ENCODE assay signal across 15 cellular contexts in the genomic region with DNA sequence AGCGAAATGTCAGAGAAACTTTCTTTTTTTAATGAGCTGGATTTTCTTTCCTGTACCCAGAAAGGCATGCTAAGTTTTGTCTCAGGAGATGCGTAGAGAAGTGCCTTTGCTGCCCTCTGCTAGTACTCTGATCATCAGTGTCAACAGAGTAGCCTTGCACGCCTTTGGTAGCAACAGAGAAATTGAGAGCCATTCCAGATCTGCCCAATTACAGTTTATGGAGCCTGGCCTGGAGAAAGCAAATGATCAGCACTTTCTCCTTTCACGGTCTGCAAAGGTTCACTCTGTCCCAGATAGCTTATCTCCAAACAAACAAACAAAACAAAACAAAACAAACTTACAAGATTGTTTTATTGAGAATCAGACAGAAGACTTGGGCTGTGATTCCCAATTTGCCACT.
DNase-seq lines count a peak whose midpoint lies in the region; ATAC-seq, FAIRE-seq and TF ChIP-seq lines count a peak whose summit lies in the region.
"Had no signal": no experiment of that assay in that cellular context is flagged by ENCODE, and none has a peak within 500 bp of the region (broad histone marks: within the 10 kb centered on the region; RNA-seq: fewer than 3 reads in every experiment).

No MANE protein-coding gene starts in this region.

- H3K27ac ChIP-seq in H1 (ENCODE audit: low read depth, low read length) = no peak overlapping the region
- H3K27ac ChIP-seq in mesenchymal stem cell (ENCODE audit: low read length, poor library complexity, severe bottlenecking) = no peak overlapping the region
- H3K27ac ChIP-seq in parathyroid adenoma = no peak overlapping the region
- H3K27ac ChIP-seq: BLaER1 had no signal

- no TSS peak for BruUV-seq in MCF 10A (replicated peaks; lab: Mats Ljungman, UMichigan)

- no peak for TF ChIP-seq POLR2A in H1 (IDR thresholded peaks at IDR 0.05; ENCODE audit: control extremely low read depth in 1 of 2, low read depth in 2 of 2, low read length in 2 of 2)

- POLR2A ChIA-PET in H1 (lab: Charles Lee; ENCODE audit: partially characterized antibody) (interaction anchor here (0.5 kb wide), 1 partner anchor 555 kb away, joined by 3 read pairs; no protein-coding TSS in a partner anchor), MCF 10A (lab: Yijun Ruan, JAX) (no interaction called here)

- ATAC-seq in GM19395 (IDR thresholded peaks at IDR 0.05; ENCODE audit: unreplicated experiment) = no peak
- ATAC-seq: HepG2 had no signal

- TF ChIP-seq RAD21 in H1 (IDR thresholded peaks at IDR 0.05 in 1 of 2, conservative IDR thresholded peaks at IDR 0.05 in 1 of 2; ENCODE audit: low read depth in 2 of 2, low read length in 2 of 2) = no peak

- CTCF ChIA-PET in H1 (lab: Charles Lee; ENCODE audit: partially characterized antibody) (no interaction called here), MCF 10A (lab: Yijun Ruan, JAX) (no interaction called here)

- H2BK5ac ChIP-seq in H1 (ENCODE audit: low read depth, low read length) (no peak overlapping the region), mesenchymal stem cell (ENCODE audit: low read depth, low read length, poor library complexity, severe bottlenecking) (no peak overlapping the region)

- no peak overlapping the region for H4K5ac ChIP-seq in H1 (ENCODE audit: insufficient read length, low read depth, low read length)

- H2BK20ac ChIP-seq in H1 (ENCODE audit: low read length) = no peak overlapping the region

- no peak overlapping the region for H3K4ac ChIP-seq in H1 (replicated peaks; ENCODE audit: insufficient read length, low read depth, low read length)
- H3K4ac ChIP-seq in mesenchymal stem cell (ENCODE audit: low read depth in 1 of 2, low read length in 2 of 2) = no peak overlapping the region

- no peaks in the 10 kb centered on the region for H3K36me3 Mint-ChIP-seq in MCF 10A (ENCODE audit: insufficient read depth, unreplicated experiment)
- H3K36me3 Mint-ChIP-seq: CD4-positive, CD25-positive, alpha-beta regulatory T cell had no signal

- DNase-seq in ELF-1 (ENCODE audit: low read depth, low spot score) (peak; percentile 9), H1 (ENCODE audit: low read depth in 1 of 2, low spot score in 2 of 2) (no peak), mesenchymal stem cell (no peak), MCF 10A (ENCODE audit: unreplicated experiment) (no peak), NCI-H1092 (lab: John Stamatoyannopoulos, UW) (no peak)
- DNase-seq: 8988T; AML-193; CD4-positive, CD25-positive, alpha-beta regulatory T cell; DMS53; HCEC 1CT had no signal

- H3K4me1 ChIP-seq in H1 (replicated peaks in 1 of 4; ENCODE audit: control insufficient read depth in 3 of 4, insufficient read depth in 4 of 4, low read length in 3 of 4) = peaks cover 0 to 3% (median 0%) of the 10 kb centered on the region in 4 experiments; a peak in 1 of 7 replicates
- H3K4me1 ChIP-seq in mesenchymal stem cell (ENCODE audit: control insufficient read depth, insufficient read depth, low read depth, low read length) = no peaks in the 10 kb centered on the region
- no peaks in the 10 kb centered on the region for H3K4me1 ChIP-seq in parathyroid adenoma
- H3K4me1 ChIP-seq: BLaER1 had no signal

- H3K9me3 ChIP-seq in H1 (ENCODE audit: insufficient read depth in 2 of 2, low read depth in 1 of 2, low read length in 1 of 2) (no peaks in the 10 kb centered on the region), mesenchymal stem cell (ENCODE audit: control insufficient read depth, low read length) (no peaks in the 10 kb centered on the region), parathyroid adenoma (ENCODE audit: control insufficient read depth, low read length) (no peaks in the 10 kb centered on the region)
- H3K9me3 ChIP-seq: BLaER1 had no signal

- H2AK5ac ChIP-seq in H1 (ENCODE audit: low read depth, low read length) = no peak overlapping the region
- H2AK5ac ChIP-seq in mesenchymal stem cell (ENCODE audit: low read length, severe bottlenecking) = no peak overlapping the region

- peak; percentile 32 for FAIRE-seq in H1 (lab: Jason Lieb, UNC)
- FAIRE-seq: GM18507, HepG2 had no signal

- H4K8ac ChIP-seq in H1 (ENCODE audit: extremely low read depth, insufficient read depth, low read length) (no peak overlapping the region), mesenchymal stem cell (ENCODE audit: low read length) (no peak overlapping the region)

- no peak overlapping the region for H3K4me3 Mint-ChIP-seq in MCF 10A (ENCODE audit: unreplicated experiment)
- H3K4me3 Mint-ChIP-seq: CD4-positive, CD25-positive, alpha-beta regulatory T cell had no signal

- no peak overlapping the region for H3K4me2 ChIP-seq in H1 (ENCODE audit: insufficient read depth in 1 of 2, low read depth in 2 of 2, low read length in 2 of 2)
- no peak overlapping the region for H3K4me2 ChIP-seq in mesenchymal stem cell (ENCODE audit: low read length, poor library complexity, severe bottlenecking)
- peak overlapping the region; percentile 46 for H3K4me2 ChIP-seq in parathyroid adenoma (ENCODE audit: low read length)
- H3K4me2 ChIP-seq: BLaER1 had no signal

- no peak for TF ChIP-seq EP300 in H1 (IDR thresholded peaks at IDR 0.05; ENCODE audit: borderline replicate concordance in 1 of 2, low read depth in 2 of 2, low read length in 2 of 2)

- no peak overlapping the region for H2BK120ac ChIP-seq in H1 (replicated peaks; ENCODE audit: low read depth, low read length)
- peak overlapping the region; percentile 43 for H2BK120ac ChIP-seq in mesenchymal stem cell (ENCODE audit: low read depth, low read length)

- no peaks in the 10 kb centered on the region for H3K36me3 ChIP-seq in H1 (ENCODE audit: control insufficient read depth in 2 of 4, insufficient read depth in 4 of 4, low read length in 3 of 4)
- H3K36me3 ChIP-seq in mesenchymal stem cell (ENCODE audit: control insufficient read depth in 1 of 2, insufficient read depth in 2 of 2, low read depth in 1 of 2, low read length in 2 of 2) = no peaks in the 10 kb centered on the region
- no peaks in the 10 kb centered on the region for H3K36me3 ChIP-seq in parathyroid adenoma (ENCODE audit: control insufficient read depth, insufficient read depth, low read length)
- H3K36me3 ChIP-seq: BLaER1 had no signal

- no peak overlapping the region for H3K14ac ChIP-seq in H1 (ENCODE audit: insufficient read length)
- H3K14ac ChIP-seq in mesenchymal stem cell (ENCODE audit: low read length in 2 of 2) = no peak overlapping the region

- no peak overlapping the region for H4K91ac ChIP-seq in H1 (replicated peaks; ENCODE audit: insufficient read length, low read length)
- H4K91ac ChIP-seq in mesenchymal stem cell (ENCODE audit: low read length) = no peak overlapping the region

- no peaks in the 10 kb centered on the region; the same call in 1 of the 2 replicates for H3K23me2 ChIP-seq in H1 (ENCODE audit: low read depth, low read length)

- no peaks in the 10 kb centered on the region for H3K79me2 ChIP-seq in H1 (ENCODE audit: control insufficient read depth in 1 of 2, insufficient read depth in 2 of 2, low read length in 2 of 2)
- no peaks in the 10 kb centered on the region for H3K79me2 ChIP-seq in parathyroid adenoma

- no peak overlapping the region for H3K4me3 ChIP-seq in H1 (ENCODE audit: extremely low read depth in 1 of 4, insufficient read depth in 2 of 4, low read depth in 3 of 4, low read length in 4 of 4)
- no peak overlapping the region for H3K4me3 ChIP-seq in mesenchymal stem cell (ENCODE audit: insufficient read depth in 1 of 2, low read depth in 1 of 2, low read length in 2 of 2)
- H3K4me3 ChIP-seq in parathyroid adenoma (ENCODE audit: low read depth, low read length) = no peak overlapping the region
- H3K4me3 ChIP-seq: BLaER1 had no signal

- H2BK15ac ChIP-seq in H1 (ENCODE audit: low read length) = no peak overlapping the region
- H2BK15ac ChIP-seq in mesenchymal stem cell (ENCODE audit: low read depth, poor library complexity, severe bottlenecking) = no peak overlapping the region

- no peaks in the 10 kb centered on the region for H3K79me1 ChIP-seq in H1 (ENCODE audit: low read depth, low read length)
- no peaks in the 10 kb centered on the region for H3K79me1 ChIP-seq in mesenchymal stem cell (replicated peaks; ENCODE audit: low read length, poor library complexity, severe bottlenecking)

- H3K9me3 Mint-ChIP-seq in MCF 10A (ENCODE audit: unreplicated experiment) = no peaks in the 10 kb centered on the region

- H3K56ac ChIP-seq in H1 (replicated peaks; ENCODE audit: insufficient read length, low read depth, low read length) = no peak overlapping the region

- no peaks in the 10 kb centered on the region for H3K27me3 Mint-ChIP-seq in MCF 10A (ENCODE audit: insufficient read depth, unreplicated experiment)
- H3K27me3 Mint-ChIP-seq: CD4-positive, CD25-positive, alpha-beta regulatory T cell had no signal

- H3K27ac Mint-ChIP-seq in MCF 10A (ENCODE audit: low read depth, unreplicated experiment) = no peak overlapping the region
- H3K27ac Mint-ChIP-seq: CD4-positive, CD25-positive, alpha-beta regulatory T cell had no signal

- no peaks in the 10 kb centered on the region for H4K20me1 ChIP-seq in H1 (replicated peaks in 1 of 2; ENCODE audit: control insufficient read depth in 1 of 2, insufficient read depth in 2 of 2, low read length in 2 of 2)
- H4K20me1 ChIP-seq: BLaER1 had no signal

- H2AFZ ChIP-seq in H1 (ENCODE audit: low read length) (peak overlapping the region; percentile 63; the same call in 1 of the 2 replicates), mesenchymal stem cell (ENCODE audit: low read depth, low read length) (no peak overlapping the region), parathyroid adenoma (no peak overlapping the region)

- WGBS in H1 (ENCODE audit: extremely low coverage in 1 of 2, insufficient coverage in 1 of 2, insufficient read length in 1 of 2, insufficient replicate concordance in 2 of 2, low coverage in 1 of 2, low lambda C conversion rate in 2 of 2, missing lambda C conversion rate in 1 of 2), 2 experiments = 87% methylated on average over 4 of the region's 4 CpGs; no CpG with 5 or more reads in 1 of the 2 experiments
- 21% methylated on average over 4 of the region's 4 CpGs for WGBS in mesenchymal stem cell

- H2BK12ac ChIP-seq in H1 (ENCODE audit: low read depth, low read length) (no peak overlapping the region), mesenchymal stem cell (ENCODE audit: low read length in 2 of 2) (no peak overlapping the region)

- H3K9ac ChIP-seq in H1 (replicated peaks in 1 of 4; ENCODE audit: extremely low read depth in 1 of 4, low read depth in 3 of 4, low read length in 3 of 4) (no peak overlapping the region), mesenchymal stem cell (ENCODE audit: low read length) (no peak overlapping the region), parathyroid adenoma (no peak overlapping the region)
- H3K9ac ChIP-seq: BLaER1 had no signal

- no peaks in the 10 kb centered on the region for H3K4me1 Mint-ChIP-seq in MCF 10A (ENCODE audit: insufficient read depth, unreplicated experiment)
- H3K4me1 Mint-ChIP-seq: CD4-positive, CD25-positive, alpha-beta regulatory T cell had no signal

- H3K18ac ChIP-seq in H1 (ENCODE audit: extremely low read depth, low read length) (no peak overlapping the region), mesenchymal stem cell (ENCODE audit: low read depth in 1 of 2, low read length in 2 of 2) (no peak overlapping the region)

- no peak overlapping the region for H3K23ac ChIP-seq in H1 (ENCODE audit: insufficient read length)
- no peak overlapping the region for H3K23ac ChIP-seq in mesenchymal stem cell (ENCODE audit: low read length in 2 of 2)

- H3K27me3 ChIP-seq in H1 (replicated peaks in 1 of 4; ENCODE audit: control insufficient read depth in 3 of 4, extremely low read depth in 1 of 4, insufficient read depth in 3 of 4, low read length in 3 of 4) (no peaks in the 10 kb centered on the region), mesenchymal stem cell (ENCODE audit: control insufficient read depth in 1 of 2, insufficient read depth in 1 of 2, low read length in 2 of 2) (no peaks in the 10 kb centered on the region), parathyroid adenoma (ENCODE audit: control insufficient read depth, insufficient read depth, low read length) (no peaks in the 10 kb centered on the region)
- H3K27me3 ChIP-seq: BLaER1 had no signal

- intact Hi-C loops in MCF 10A (cut with micrococcal nuclease) = no loop called here

- TF ChIP-seq CTCF in H1 (IDR thresholded peaks at IDR 0.05; ENCODE audit: control extremely low read depth in 1 of 3, insufficient read depth in 1 of 3, low read depth in 1 of 3, low read length in 3 of 3) (no peak), parathyroid adenoma (IDR thresholded peaks at IDR 0.05) (no peak), MCF 10A (IDR thresholded peaks at IDR 0.05; ENCODE audit: unreplicated experiment) (no peak)
